Comparison of ENCODE assay signal across 8 cellular contexts in the genomic region with DNA sequence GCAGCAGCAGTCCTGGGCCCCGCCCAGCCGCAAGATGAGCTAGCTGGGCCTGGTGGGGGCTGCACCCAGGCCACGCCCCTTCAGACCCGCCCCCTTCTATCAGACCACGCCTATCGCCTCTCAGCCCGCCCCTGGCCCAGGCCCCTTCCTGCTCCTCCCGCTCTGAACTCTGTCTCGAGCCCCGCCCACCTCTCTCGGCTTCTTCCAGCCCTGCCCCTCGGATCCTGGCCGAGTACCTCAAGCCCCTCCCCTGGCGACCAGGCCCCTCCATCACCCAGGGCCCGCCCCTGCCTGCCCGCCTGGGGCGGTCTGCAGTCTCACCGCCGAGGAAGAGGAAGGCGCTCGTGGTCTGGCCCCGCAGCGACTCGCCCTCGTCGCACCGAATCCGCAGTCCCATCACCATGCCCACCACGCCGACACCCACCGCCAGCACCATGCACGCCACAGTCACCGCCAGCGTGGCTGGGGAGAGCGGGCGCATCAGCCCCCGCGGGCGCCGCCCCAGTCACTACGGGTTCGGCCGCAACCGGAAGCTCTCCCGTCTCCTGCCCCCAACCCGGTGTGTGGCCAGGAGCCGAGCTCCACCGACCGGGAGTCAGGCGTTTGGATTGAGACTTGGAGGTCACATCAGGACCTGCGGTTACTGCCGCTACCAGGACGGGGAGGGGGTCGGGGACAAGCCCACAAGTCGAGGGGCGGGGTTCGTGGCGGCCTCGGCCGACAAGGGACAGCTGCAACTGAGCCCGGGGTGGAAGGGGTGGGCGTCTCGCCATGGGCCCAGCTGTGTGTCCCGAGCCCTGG. TPM values are rescaled to one million over a fixed set of nuclear protein-coding genes. Genes with fewer than 3 reads are reported as not detected.
A peak's percentile ranks its signal among the peaks of the same experiment; 100 is the strongest.
DNase-seq lines count a peak whose midpoint lies in the region; ATAC-seq and TF ChIP-seq lines count a peak whose summit lies in the region.

No MANE protein-coding gene starts in this region.

- TF ChIP-seq EP300 in SK-N-SH (IDR thresholded peaks at IDR 0.05; ENCODE audit: borderline replicate concordance in 1 of 2, low read depth in 1 of 2, low read length in 1 of 2): no peak

- no peaks in the 10 kb centered on the region for H4K20me1 ChIP-seq in SK-N-SH (ENCODE audit: insufficient read depth)

- CTCF ChIA-PET in SK-N-SH (lab: Yijun Ruan, JAX): interaction anchor here (1.3 to 1.5 kb wide), 2 partner anchors 12 to 27 kb away, joined by 3 to 5 read pairs; no protein-coding TSS in a partner anchor

- H3F3A ChIP-seq in SK-N-SH (replicated peaks; ENCODE audit: insufficient read depth): no peaks in the 10 kb centered on the region

- H3K4me2 ChIP-seq in SK-N-SH: peak overlapping the region; percentile 100

- peak overlapping the region; percentile 77 to 80 for H3K4me3 ChIP-seq in SK-N-SH (ENCODE audit: low read depth in 2 of 2, low read length in 1 of 2)
- H3K4me3 ChIP-seq in testis: peak overlapping the region; percentile 69 to 74

- H3K27me3 ChIP-seq in SK-N-SH (ENCODE audit: insufficient read depth) (peaks cover 11% of the 10 kb centered on the region; the same call in 1 of the 2 replicates), testis (no peaks in the 10 kb centered on the region)

- no peaks in the 10 kb centered on the region for H3K9me3 Mint-ChIP-seq in activated naive CD4-positive, alpha-beta T cell treated with anti-CD3 and anti-CD28 coated beads, Interleukin-2, amount 50 U/mL, for 72 hours

- intact Hi-C loops in testis (cut with DNase I; ENCODE audit: low total_unique reads): no loop called here

- TF ChIP-seq RAD21 in SK-N-SH (IDR thresholded peaks at IDR 0.05; ENCODE audit: low read length): no peak

- H3K27ac Mint-ChIP-seq in activated naive CD4-positive, alpha-beta T cell treated with anti-CD3 and anti-CD28 coated beads, Interleukin-2, amount 50 U/mL, for 72 hours: peak overlapping the region; percentile 99

- no peaks in the 10 kb centered on the region for H3K9me2 ChIP-seq in SK-N-SH

- POLR2A ChIA-PET in SK-N-SH (lab: Yijun Ruan, JAX): interaction anchor here (0.6 to 1.5 kb wide), 4 partner anchors 26 to 37 kb away, joined by 3 to 7 read pairs (median 4); no protein-coding TSS in a partner anchor

- peak; percentile 66 for ATAC-seq in GM21526 (IDR thresholded peaks at IDR 0.05; ENCODE audit: low FRiP score, unreplicated experiment)
- ATAC-seq in activated naive CD4-positive, alpha-beta T cell treated with anti-CD3 and anti-CD28 coated beads, Interleukin-2, amount 50 U/mL, for 72 hours: peak; percentile 68 to 84
- ATAC-seq in omental fat pad (ENCODE audit: low FRiP score): peak; percentile 90

- peaks cover 32 to 44% of the 10 kb centered on the region in 2 donors for H3K36me3 Mint-ChIP-seq in activated naive CD4-positive, alpha-beta T cell treated with anti-CD3 and anti-CD28 coated beads, Interleukin-2, amount 50 U/mL, for 72 hours

- no peak for TF ChIP-seq CTCF in SK-N-SH (IDR thresholded peaks at IDR 0.05)
- no peak for TF ChIP-seq CTCF in omental fat pad (IDR thresholded peaks at IDR 0.05)
- peak in 1 of 3 experiments; percentile 8 for TF ChIP-seq CTCF in testis (IDR thresholded peaks at IDR 0.05)

- H3K9ac ChIP-seq in SK-N-SH: peak overlapping the region; percentile 87

- H3K27ac ChIP-seq in SK-N-SH (ENCODE audit: low read depth in 2 of 2, low read length in 1 of 2) (peak overlapping the region; percentile 79 to 94), testis (peak overlapping the region; percentile 78 to 95)

- H2AFZ ChIP-seq in SK-N-SH (ENCODE audit: low read depth): peak overlapping the region; percentile 73

- 0% methylated on average over 8 of the region's 64 CpGs for WGBS in SK-N-SH (ENCODE audit: low lambda C conversion rate)
- WGBS in testis, 2 donors: 0 to 1% methylated on average over 3 to 47 of the region's 64 CpGs

- H3K4me1 ChIP-seq in SK-N-SH (ENCODE audit: control insufficient read depth in 1 of 2, insufficient read depth in 2 of 2, low read depth in 1 of 2, low read length in 1 of 2) (peaks cover 6 to 21% of the 10 kb centered on the region in 2 experiments; a peak in 3 of 4 replicates), testis (peaks cover 14% of the 10 kb centered on the region)

- H3K36me3 ChIP-seq in SK-N-SH (replicated peaks in 1 of 2; ENCODE audit: control insufficient read depth in 1 of 2, insufficient read depth in 2 of 2, low read length in 1 of 2) (no peaks in the 10 kb centered on the region), testis (ENCODE audit: low read depth, missing control alignments) (no peaks in the 10 kb centered on the region)

- TF ChIP-seq POLR2A in testis (IDR thresholded peaks at IDR 0.05): no peak

- DNase-seq in DMS 273 (lab: John Stamatoyannopoulos, UW; ENCODE audit: unreplicated experiment) (peak; percentile 99), HuH-7.5 (ENCODE audit: low spot score) (peak; percentile 89), SK-N-SH (peak; percentile 98), glomerular endothelial cell (ENCODE audit: extremely low read depth, low read depth, low spot score) (peak; percentile 81), omental fat pad (ENCODE audit: low spot score) (peak; percentile 94), testis (peak; percentile 100)
- DNase-seq in activated naive CD4-positive, alpha-beta T cell treated with anti-CD3 and anti-CD28 coated beads, Interleukin-2, amount 50 U/mL, for 72 hours (ENCODE audit: low spot score in 2 of 2): peak; percentile 98 to 100

- H3K79me2 ChIP-seq in SK-N-SH (ENCODE audit: insufficient read depth): peaks cover 6% of the 10 kb centered on the region

- H3K9me3 ChIP-seq in SK-N-SH (no peaks in the 10 kb centered on the region), testis (no peaks in the 10 kb centered on the region)

TF ChIP-seq in SK-N-SH, 30 proteins besides CTCF, POLR2A, EP300 and RAD21 (continues in another document):
- TF ChIP-seq CHD2 (IDR thresholded peaks at IDR 0.05; ENCODE audit: low read length, partially characterized antibody) (peak; percentile 65), FOXM1 (IDR thresholded peaks at IDR 0.05; ENCODE audit: low read depth) (no peak), RXRA (IDR thresholded peaks at IDR 0.05; ENCODE audit: borderline replicate concordance, low read depth) (no peak), POLR2AphosphoS5 (IDR thresholded peaks at IDR 0.05; ENCODE audit: low read depth, low read length) (peak; percentile 75), YY1 (IDR thresholded peaks at IDR 0.05; ENCODE audit: low read depth) (no peak), RCOR1 (IDR thresholded peaks at IDR 0.05; ENCODE audit: low read length) (no peak)
- TF ChIP-seq, protein P1, sequence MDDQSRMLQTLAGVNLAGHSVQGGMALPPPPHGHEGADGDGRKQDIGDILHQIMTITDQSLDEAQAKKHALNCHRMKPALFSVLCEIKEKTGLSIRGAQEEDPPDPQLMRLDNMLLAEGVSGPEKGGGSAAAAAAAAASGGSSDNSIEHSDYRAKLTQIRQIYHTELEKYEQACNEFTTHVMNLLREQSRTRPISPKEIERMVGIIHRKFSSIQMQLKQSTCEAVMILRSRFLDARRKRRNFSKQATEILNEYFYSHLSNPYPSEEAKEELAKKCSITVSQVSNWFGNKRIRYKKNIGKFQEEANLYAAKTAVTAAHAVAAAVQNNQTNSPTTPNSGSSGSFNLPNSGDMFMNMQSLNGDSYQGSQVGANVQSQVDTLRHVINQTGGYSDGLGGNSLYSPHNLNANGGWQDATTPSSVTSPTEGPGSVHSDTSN (IDR thresholded peaks at IDR 0.05): peak; percentile 21; the same call in 1 of the 2 replicates

RNA-seq across cellular contexts. Expression of a gene that starts 1.0 kb away (rescaled TPM):
- polyA plus RNA-seq in SK-N-SH (2012; rRNA removed) (0.26 TPM in 1 of 2 replicates, not detected in the other), testis (ENCODE audit: insufficient read depth, low read depth, low replicate concordance) (41.2 TPM)
- polyA plus RNA-seq in SK-N-SH (2012; cell fraction: cytosol; rRNA removed): 0.22 TPM in 2 replicates
- 0.32 and 0.48 TPM in 2 replicates for polyA plus RNA-seq in SK-N-SH (2012; cell fraction: nucleus; rRNA removed)
- 1 to 10 TPM; 1.8 to 4.7 TPM for total RNA-seq in activated naive CD4-positive, alpha-beta T cell treated with anti-CD3 and anti-CD28 coated beads, Interleukin-2, amount 50 U/mL, for 72 hours
- total RNA-seq in glomerular endothelial cell (not detected in 2 replicates), omental fat pad (not detected), testis (10 to 100 TPM; 10.0 to 26.4 TPM)

RNA-seq across cellular contexts. Expression of a gene that starts 1.6 kb away (rescaled TPM):
- polyA plus RNA-seq in SK-N-SH (2012; rRNA removed) (130 and 169 TPM in 2 replicates), testis (ENCODE audit: insufficient read depth, low read depth, low replicate concordance) (109 TPM)
- polyA plus RNA-seq in SK-N-SH (2012; cell fraction: cytosol; rRNA removed): 93.1 and 117 TPM in 2 replicates
- 54.1 and 80.5 TPM in 2 replicates for polyA plus RNA-seq in SK-N-SH (2012; cell fraction: nucleus; rRNA removed)
- 100 to 1,000 TPM; 147 to 153 TPM for total RNA-seq in activated naive CD4-positive, alpha-beta T cell treated with anti-CD3 and anti-CD28 coated beads, Interleukin-2, amount 50 U/mL, for 72 hours
- total RNA-seq in glomerular endothelial cell (64.5 and 70.8 TPM in 2 replicates), omental fat pad (100 to 1,000 TPM; 136 to 251 (median 166) TPM), testis (100 to 1,000 TPM; 110 to 146 TPM)

RNA-seq across cellular contexts. Expression of a gene that starts 4.7 kb away (rescaled TPM):
- polyA plus RNA-seq in SK-N-SH (2012; rRNA removed): not detected in 2 replicates
- polyA plus RNA-seq in SK-N-SH (2012; cell fraction: cytosol; rRNA removed): not detected in 2 replicates
- not detected in 2 replicates for polyA plus RNA-seq in SK-N-SH (2012; cell fraction: nucleus; rRNA removed)
- 10 to 100 TPM; 63.9 to 92.4 TPM for total RNA-seq in activated naive CD4-positive, alpha-beta T cell treated with anti-CD3 and anti-CD28 coated beads, Interleukin-2, amount 50 U/mL, for 72 hours
- total RNA-seq in glomerular endothelial cell: not detected in 2 replicates
- total RNA-seq in omental fat pad: 1 to 10 TPM in 2 of 4 donors, under 1 TPM in 1, not detected in 1; 0.56 to 4.0 (median 2.6) TPM
- total RNA-seq in testis: under 1 TPM in 1 of 2 donors, not detected in 1; 0.63 TPM
- polyA plus RNA-seq in testis (ENCODE audit: insufficient read depth, low read depth, low replicate concordance): 8.7 TPM

RNA-seq across cellular contexts. Expression of a gene that starts 20.0 kb away (rescaled TPM):
- not detected in 2 replicates for polyA plus RNA-seq in SK-N-SH (2012; rRNA removed)
- polyA plus RNA-seq in SK-N-SH (2012; cell fraction: cytosol; rRNA removed): not detected in 2 replicates
- polyA plus RNA-seq in SK-N-SH (2012; cell fraction: nucleus; rRNA removed): not detected in 2 replicates
- 1 to 10 TPM in 1 of 2 donors, not detected in 1; 1.2 TPM for total RNA-seq in activated naive CD4-positive, alpha-beta T cell treated with anti-CD3 and anti-CD28 coated beads, Interleukin-2, amount 50 U/mL, for 72 hours
- not detected in 2 replicates for total RNA-seq in glomerular endothelial cell
- total RNA-seq in omental fat pad: not detected
- under 1 TPM in 1 of 2 donors, not detected in 1; 0.31 TPM for total RNA-seq in testis
- 0.91 TPM for polyA plus RNA-seq in testis (ENCODE audit: insufficient read depth, low read depth, low replicate concordance)

RNA-seq across cellular contexts. Expression of a gene that starts 22.6 kb away (rescaled TPM):
- not detected in 2 replicates for polyA plus RNA-seq in SK-N-SH (2012; rRNA removed)
- not detected in 2 replicates for polyA plus RNA-seq in SK-N-SH (2012; cell fraction: cytosol; rRNA removed)
- not detected in 2 replicates for polyA plus RNA-seq in SK-N-SH (2012; cell fraction: nucleus; rRNA removed)
- not detected for total RNA-seq in activated naive CD4-positive, alpha-beta T cell treated with anti-CD3 and anti-CD28 coated beads, Interleukin-2, amount 50 U/mL, for 72 hours
- total RNA-seq in glomerular endothelial cell: not detected in 2 replicates
- not detected for total RNA-seq in omental fat pad
- 10 to 100 TPM; 23.1 to 31.2 TPM for total RNA-seq in testis
- 38.8 TPM for polyA plus RNA-seq in testis (ENCODE audit: insufficient read depth, low read depth, low replicate concordance)

Comparison
In these comparisons a context has a peak if more than half of its experiments do, and no peak if none do; other contexts are left out.
1. Peak in every context shown above with its lines: DNase-seq, ATAC-seq, H3K4me3 ChIP-seq and H3K27ac ChIP-seq.
2. RNA of a gene that starts 4.7 kb away (total RNA-seq): 63.9 to 92.4 TPM in activated naive CD4-positive, alpha-beta T cell treated with anti-CD3 and anti-CD28 coated beads, Interleukin-2, amount 50 U/mL, for 72 hours; 0.56 to 4.0 TPM in omental fat pad, 0.63 TPM in testis and not detected in glomerular endothelial cell; every median in the first group is over 10 times any median in the second.